Comparison of ENCODE assay signal across 27 cellular contexts in genomic region chr12:130119241-130119861, GRCh38. TPM values are rescaled to one million over a fixed set of nuclear protein-coding genes. Genes with fewer than 3 reads are reported as not detected.
DNase-seq lines count a peak whose midpoint lies in the region; ATAC-seq and TF ChIP-seq lines count a peak whose summit lies in the region.
"Had no signal": no experiment of that assay in that cellular context is flagged by ENCODE, and none has a peak within 500 bp of the region (broad histone marks: within the 10 kb centered on the region; RNA-seq: fewer than 3 reads in every experiment).

No MANE protein-coding gene starts in this region.

- no peak overlapping the region for H3K4ac ChIP-seq in neuronal stem cell (ENCODE audit: low read length)

- TF ChIP-seq CTCF in foreskin keratinocyte (conservative IDR thresholded peaks at IDR 0.05), result no peak

- WGBS in neuronal stem cell (ENCODE audit: extremely low coverage in 2 of 2, insufficient read length in 2 of 2, insufficient replicate concordance in 1 of 2), 2 donors, result no CpG with 5 or more reads among the region's 27 CpGs

- H2BK120ac ChIP-seq in neuronal stem cell (ENCODE audit: low read depth, low read length), result no peak overlapping the region

- no peak overlapping the region for H2BK12ac ChIP-seq in neuronal stem cell (ENCODE audit: low read length)

- H3K79me1 ChIP-seq in neuronal stem cell (ENCODE audit: low read depth, low read length), result no peaks in the 10 kb centered on the region

- no peak overlapping the region for H2BK5ac ChIP-seq in neuronal stem cell (ENCODE audit: low read length)

- no peak overlapping the region for H2BK15ac ChIP-seq in neuronal stem cell (ENCODE audit: low read length)

- no peaks in the 10 kb centered on the region for H3K27me3 ChIP-seq in foreskin keratinocyte
- H3K27me3 ChIP-seq in neuronal stem cell (ENCODE audit: control insufficient read depth in 3 of 3, insufficient read depth in 3 of 3, low read depth in 1 of 3, low read length in 3 of 3), result peaks cover 0 to 3% (median 2%) of the 10 kb centered on the region in 3 experiments
- H3K27me3 ChIP-seq: BLaER1, SJSA1 had no signal

- H4K91ac ChIP-seq in neuronal stem cell (ENCODE audit: low read depth, low read length, poor library complexity), result no peak overlapping the region

- H3K36me3 ChIP-seq in neuronal stem cell (replicated peaks in 1 of 2; ENCODE audit: control insufficient read depth in 2 of 2, insufficient read depth in 2 of 2, low read length in 2 of 2), result peaks cover 0 to 2% of the 10 kb centered on the region in 2 donors
- H3K36me3 ChIP-seq: BLaER1, SJSA1 had no signal

- H3K4me3 ChIP-seq in neuronal stem cell (ENCODE audit: low read length in 2 of 2), result no peak overlapping the region
- H3K4me3 ChIP-seq: BLaER1, GM12878, GM23248, SJSA1 had no signal

- H3K27ac ChIP-seq in foreskin keratinocyte (peak overlapping the region; percentile 73), neuronal stem cell (replicated peaks; ENCODE audit: low read length) (no peak overlapping the region)
- H3K27ac ChIP-seq: BLaER1, GM23248, KMS-11, SJSA1 had no signal

- peak overlapping the region; percentile 9 for H3K18ac ChIP-seq in neuronal stem cell (ENCODE audit: low read length)

- H3K23ac ChIP-seq in neuronal stem cell (ENCODE audit: low read depth, low read length, poor library complexity), result no peak overlapping the region

- no peak overlapping the region for H2AFZ ChIP-seq in neuronal stem cell (ENCODE audit: low read length)
- H2AFZ ChIP-seq: GM23248 had no signal

- peak; percentile 84 for DNase-seq in Daoy (ENCODE audit: low read depth)
- DNase-seq in RKO (ENCODE audit: low spot score), result peak; percentile 42
- DNase-seq in foreskin keratinocyte, result peak; percentile 54 to 60
- DNase-seq in neuronal stem cell (ENCODE audit: low spot score), result no peak
- DNase-seq in 8988T, result no peak
- DNase-seq in cerebellum (ENCODE audit: low spot score), result no peak
- DNase-seq in COLO668 (lab: John Stamatoyannopoulos, UW; ENCODE audit: unreplicated experiment), result no peak
- DNase-seq: ACHN; Caco-2; CD4-positive, alpha-beta T cell; DMS 273 treated with DMSO at 0.1 percent for 48 hours; DMS79 treated with DMSO at 0.1 percent for 48 hours; GM23248; HCEC 1CT; IMR-90; NCI-H1092 treated with DMSO at 0.1 percent for 48 hours; NCI-H1436 treated with DMSO at 0.1 percent for 48 hours; NCI-H1930; NCI-H226; NCI-H510A treated with DMSO at 0.1 percent for 48 hours; NCI-H748 treated with DMSO at 0.1 percent for 48 hours; NK-92 treated with Interleukin-12 subunit alpha and Interleukin-12 subunit beta, amount 100 ng/mL, for 24 hours had no signal

- ATAC-seq in foreskin keratinocyte, result peak; percentile 94
- ATAC-seq: GM12878, Panc1 had no signal

- peaks cover 0 to 2% of the 10 kb centered on the region in 2 donors for H3K9me3 ChIP-seq in neuronal stem cell (replicated peaks in 1 of 2; ENCODE audit: control insufficient read depth in 2 of 2, insufficient read depth in 1 of 2, low read depth in 1 of 2, low read length in 2 of 2)
- H3K9me3 ChIP-seq: BLaER1, Caco-2 had no signal

- H3K4me2 ChIP-seq in neuronal stem cell (ENCODE audit: insufficient read depth, low read length, poor library complexity, severe bottlenecking), result no peak overlapping the region
- H3K4me2 ChIP-seq: BLaER1, KMS-11 had no signal

- no peak overlapping the region for H4K8ac ChIP-seq in neuronal stem cell (ENCODE audit: low read depth, low read length)

- H3K4me1 ChIP-seq in foreskin keratinocyte (peaks cover 12% of the 10 kb centered on the region), neuronal stem cell (ENCODE audit: control insufficient read depth in 2 of 2, insufficient read depth in 1 of 2, low read depth in 1 of 2, low read length in 2 of 2) (peaks cover 0 to 9% of the 10 kb centered on the region in 2 donors)
- H3K4me1 ChIP-seq: Caco-2, SJSA1 had no signal

- H3K9ac ChIP-seq in neuronal stem cell (ENCODE audit: low read depth, low read length, poor library complexity), result no peak overlapping the region
- H3K9ac ChIP-seq: BLaER1, GM23248, KMS-11 had no signal

- peak overlapping the region; percentile 20 for H2AK5ac ChIP-seq in neuronal stem cell (ENCODE audit: low read depth, low read length)

- H3K14ac ChIP-seq in neuronal stem cell (ENCODE audit: low read length), result no peak overlapping the region

RNA-seq across cellular contexts. Expression of gene FZD10, which starts 42.9 kb away (rescaled TPM):
- total RNA-seq in Daoy (2014; rRNA removed; shearing (Covaris generic)), result 0.17 and 0.74 TPM in 2 replicates
- total RNA-seq in foreskin keratinocyte, result 4.4 and 8.2 TPM in 2 replicates
- 2.9 and 4.8 TPM in 2 replicates for polyA plus RNA-seq in foreskin keratinocyte
- polyA plus RNA-seq in neuronal stem cell (2013, experiment 1 of 2), result 0.38 TPM
- 0.36 TPM for polyA plus RNA-seq in neuronal stem cell (2013, experiment 2 of 2)
- total RNA-seq in cerebellum, result 14.1 TPM
- total RNA-seq: CD4-positive, alpha-beta T cell; GM12878; GM23248; IMR-90; SJSA1 had no signal
- polyA plus RNA-seq: GM12878, GM23248, IMR-90 had no signal

Comparison
In these comparisons a context has a peak if more than half of its experiments do, and no peak if none do; other contexts are left out.
1. DNase-seq: peak in Daoy (single experiment), RKO (single experiment) and foreskin keratinocyte (2 of 2); none in neuronal stem cell (single experiment), 8988T (single experiment), cerebellum (single experiment) and COLO668 (single experiment).